Comparison of ENCODE assay signal across 11 cellular contexts in genomic region chr13:92175330-92175729, GRCh38.
DNase-seq lines count a peak whose midpoint lies in the region; ATAC-seq and TF ChIP-seq lines count a peak whose summit lies in the region.
"Had no signal": no experiment of that assay in that cellular context is flagged by ENCODE, and none has a peak within 500 bp of the region (broad histone marks: within the 10 kb centered on the region; RNA-seq: fewer than 3 reads in every experiment).

No MANE protein-coding gene starts in this region.

- H2AFZ ChIP-seq in neural cell (ENCODE audit: low read depth, low read length), result no peak overlapping the region

- H3K27me3 ChIP-seq in HAP-1 (ENCODE audit: low read depth) (no peaks in the 10 kb centered on the region), neural cell (ENCODE audit: insufficient read depth, low read depth, low read length) (no peaks in the 10 kb centered on the region), sigmoid colon (no peaks in the 10 kb centered on the region)

- H3K27me3 Mint-ChIP-seq in brain, result no peaks in the 10 kb centered on the region
- H3K27me3 Mint-ChIP-seq: stimulated activated naive CD8-positive, alpha-beta T cell treated with anti-CD3 and anti-CD28 coated beads, Interleukin-15, amount 100 ng/mL, for 72 hours had no signal

- no peak overlapping the region for H3K4me3 Mint-ChIP-seq in brain
- H3K4me3 Mint-ChIP-seq: stimulated activated naive CD8-positive, alpha-beta T cell treated with anti-CD3 and anti-CD28 coated beads, Interleukin-15, amount 100 ng/mL, for 72 hours had no signal

- H3K79me2 ChIP-seq in neural cell (replicated peaks; ENCODE audit: insufficient read depth, low read length), result no peaks in the 10 kb centered on the region

- H3K4me2 ChIP-seq in neural cell (ENCODE audit: low read length), result no peak overlapping the region

- TF ChIP-seq CTCF in brain (conservative IDR thresholded peaks at IDR 0.05), result peak; percentile 55 to 68
- TF ChIP-seq CTCF in neural cell (IDR thresholded peaks at IDR 0.05; ENCODE audit: poor library complexity, severe bottlenecking), result peak; percentile 55
- TF ChIP-seq CTCF in sigmoid colon (IDR thresholded peaks at IDR 0.05), result peak in 2 of 4 experiments; percentile 9 to 28

- TF ChIP-seq POLR2A in sigmoid colon (IDR thresholded peaks at IDR 0.05), result no peak

- no peaks in the 10 kb centered on the region for H3K36me3 ChIP-seq in HAP-1 (replicated peaks)
- H3K36me3 ChIP-seq in neural cell (ENCODE audit: insufficient read depth, low read length), result no peaks in the 10 kb centered on the region
- H3K36me3 ChIP-seq in sigmoid colon, result no peaks in the 10 kb centered on the region

- H3F3A ChIP-seq in neural cell (ENCODE audit: insufficient read depth, low read length, poor library complexity, severe bottlenecking), result no peaks in the 10 kb centered on the region

- no peaks in the 10 kb centered on the region for H3K9me2 ChIP-seq in neural cell (ENCODE audit: insufficient read depth, low read length)

- DNase-seq in COLO668 (lab: John Stamatoyannopoulos, UW; ENCODE audit: unreplicated experiment) (peak; percentile 55), HAP-1 (ENCODE audit: low spot score in 2 of 2) (peak; percentile 23 to 43), NCI-H226 (peak; percentile 56), sigmoid colon (no peak)
- no peak for DNase-seq in stimulated activated naive CD8-positive, alpha-beta T cell treated with anti-CD3 and anti-CD28 coated beads, Interleukin-15, Interleukin-2, amounts not matched to agents 100 U/mL and 50 U/mL, for 24 hours

- H3K4me1 ChIP-seq in HAP-1, result no peaks in the 10 kb centered on the region
- H3K4me1 ChIP-seq in sigmoid colon, result no peaks in the 10 kb centered on the region

- intact Hi-C loops in sigmoid colon (cut with DNase I), result no loop called here

- TF ChIP-seq EP300 in neural cell (conservative IDR thresholded peaks at IDR 0.05; ENCODE audit: poor library complexity, severe bottlenecking) (no peak), sigmoid colon (IDR thresholded peaks at IDR 0.05) (no peak)

- H3K9me3 ChIP-seq in HAP-1 (no peaks in the 10 kb centered on the region), neural cell (ENCODE audit: low read length) (no peaks in the 10 kb centered on the region), sigmoid colon (no peaks in the 10 kb centered on the region)

- no peak overlapping the region for H3K4me3 ChIP-seq in HAP-1
- no peak overlapping the region for H3K4me3 ChIP-seq in neural cell (ENCODE audit: low read length)
- H3K4me3 ChIP-seq in sigmoid colon, result no peak overlapping the region

- in situ Hi-C loops in HAP-1 (cut with MboI; ENCODE audit: low sequenced_read_pairs), result no loop called here

- H3K4me1 Mint-ChIP-seq in brain, result no peaks in the 10 kb centered on the region
- H3K4me1 Mint-ChIP-seq: stimulated activated naive CD8-positive, alpha-beta T cell treated with anti-CD3 and anti-CD28 coated beads, Interleukin-15, amount 100 ng/mL, for 72 hours had no signal

- TF ChIP-seq RAD21 in neural cell (conservative IDR thresholded peaks at IDR 0.05), result peak; percentile 62

- no peak for ATAC-seq in stimulated activated naive CD8-positive, alpha-beta T cell treated with anti-CD3 and anti-CD28 coated beads, Interleukin-15, Interleukin-2, amounts not matched to agents 100 U/mL and 50 U/mL, for 24 hours
- ATAC-seq in GM18502 (IDR thresholded peaks at IDR 0.05; ENCODE audit: poor library complexity, unreplicated experiment), result no peak
- ATAC-seq: stimulated activated naive CD8-positive, alpha-beta T cell treated with anti-CD3 and anti-CD28 coated beads, Interleukin-15, amount 100 ng/mL, for 72 hours had no signal

- no peak overlapping the region for H3K27ac Mint-ChIP-seq in brain
- H3K27ac Mint-ChIP-seq: stimulated activated naive CD8-positive, alpha-beta T cell treated with anti-CD3 and anti-CD28 coated beads, Interleukin-15, amount 100 ng/mL, for 72 hours had no signal

- WGBS in sigmoid colon, 2 donors, result 9 to 13% methylated on average over 4 of the region's 4 CpGs

- H3K9ac ChIP-seq in neural cell (ENCODE audit: low read length), result no peak overlapping the region

- H3K9me3 Mint-ChIP-seq in brain, result no peaks in the 10 kb centered on the region
- H3K9me3 Mint-ChIP-seq: stimulated activated naive CD8-positive, alpha-beta T cell treated with anti-CD3 and anti-CD28 coated beads, Interleukin-15, amount 100 ng/mL, for 72 hours had no signal

- no peaks in the 10 kb centered on the region for H4K20me1 ChIP-seq in neural cell (ENCODE audit: insufficient read depth)

- H3K27ac ChIP-seq in neural cell (ENCODE audit: low read length) (no peak overlapping the region), sigmoid colon (no peak overlapping the region)
- H3K27ac ChIP-seq: epithelial cell of prostate, HL-60 had no signal

- H3K36me3 Mint-ChIP-seq in brain, result no peaks in the 10 kb centered on the region

TF ChIP-seq in neural cell, 6 proteins besides CTCF, POLR2A, EP300 and RAD21:
- TF ChIP-seq TAF1 (IDR thresholded peaks at IDR 0.05; ENCODE audit: low read depth) (no peak), SMC3 (conservative IDR thresholded peaks at IDR 0.05; ENCODE audit: poor library complexity) (peak; percentile 57)
TF ChIP-seq in neural cell: peak in this region for 1.

Comparison
In these comparisons a context has a peak if more than half of its experiments do, and no peak if none do; other contexts are left out.
1. DNase-seq: peak in COLO668 (single experiment), HAP-1 (2 of 2) and NCI-H226 (single experiment); none in stimulated activated naive CD8-positive, alpha-beta T cell treated with anti-CD3 and anti-CD28 coated beads, Interleukin-15, Interleukin-2, amounts not matched to agents 100 U/mL and 50 U/mL, for 24 hours (single experiment) and sigmoid colon (single experiment).